29 cellular contexts compared by ENCODE assay signal in the genomic region with DNA sequence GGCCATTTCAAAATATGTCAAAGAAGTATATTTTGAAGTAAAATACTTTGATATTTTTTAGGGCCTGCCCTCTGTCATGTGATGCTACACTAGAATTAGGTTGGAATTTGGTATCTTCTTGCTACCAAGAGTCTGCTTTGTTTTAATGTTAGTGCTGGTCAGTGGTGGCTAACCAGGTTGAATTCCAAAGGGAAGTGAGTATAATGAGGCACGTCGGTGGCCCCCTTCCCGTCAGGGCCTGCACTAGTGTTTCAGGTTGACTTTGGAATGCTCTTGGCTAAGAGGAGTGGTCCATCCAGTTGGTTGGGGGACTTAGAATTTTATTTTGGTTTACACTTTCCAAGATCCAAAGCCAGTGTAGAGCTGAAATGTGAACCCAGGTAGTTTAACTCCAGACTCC.
"Had no signal": no experiment of that assay in that cellular context is flagged by ENCODE, and none has a peak within 500 bp of the region (broad histone marks: within the 10 kb centered on the region; RNA-seq: fewer than 3 reads in every experiment).

No MANE protein-coding gene starts in this region.

- H3K9ac ChIP-seq: parathyroid adenoma had no signal

- H3K27ac ChIP-seq: ovary, parathyroid adenoma, psoas muscle, skin epidermis, spleen, suprapubic skin, testis, tibial artery, transverse colon, upper lobe of right lung, uterus had no signal

- H3K36me3 ChIP-seq: ovary, spleen, suprapubic skin, tibial artery, transverse colon, upper lobe of right lung, uterus had no signal

- DNase-seq: naive thymus-derived CD8-positive, alpha-beta T cell; nephron progenitor cell; occipital lobe; ovary; posterior cingulate gyrus; psoas muscle; right cardiac atrium; spleen; stimulated activated CD4-positive, alpha-beta T cell treated with anti-CD3 and anti-CD28 coated beads, Interleukin-12 subunit alpha, Interleukin-12 subunit beta, amount 100 ng/mL, for 4 hours; stimulated activated CD4-positive, alpha-beta T cell treated with anti-CD3 and anti-CD28 coated beads, Interleukin-1b, Interleukin-23, amount 100 ng/mL, for 48 hours; stimulated activated CD4-positive, alpha-beta T cell treated with anti-CD3 and anti-CD28 coated beads, Interleukin-4, amount 100 ng/mL, for 1 hour; stimulated activated CD4-positive, alpha-beta T cell treated with anti-CD3 and anti-CD28 coated beads, Interleukin-4, amount 100 ng/mL, for 4 hours; stimulated activated CD8-positive, alpha-beta memory T cell treated with anti-CD3 and anti-CD28 coated beads, Interleukin-4, amount 100 ng/mL, for 48 hours; stimulated activated naive CD4-positive, alpha-beta T cell; stimulated activated naive CD8-positive, alpha-beta T cell treated with anti-CD3 and anti-CD28 coated beads, Interleukin-15, amount 100 ng/mL, for 72 hours; stimulated activated naive CD8-positive, alpha-beta T cell treated with anti-CD3 and anti-CD28 coated beads, Interleukin-15, Interleukin-2, amounts not matched to agents 100 U/mL and 50 U/mL, for 24 hours; substantia nigra; tibial artery; transverse colon; upper lobe of right lung; uterus had no signal

- H3K4me3 ChIP-seq: ovary, psoas muscle, skin epidermis, smooth muscle cell, spleen, suprapubic skin, tibial artery, transverse colon, upper lobe of right lung, uterus had no signal

- H3K79me2 ChIP-seq: parathyroid adenoma had no signal

- H3K9me3 ChIP-seq: ovary, psoas muscle, suprapubic skin, testis, tibial artery, transverse colon, upper lobe of right lung, uterus had no signal

- ATAC-seq: naive thymus-derived CD8-positive, alpha-beta T cell; natural killer cell treated with Interleukin-12 subunit alpha and Interleukin-12 subunit beta and Interleukin-15 and Interleukin-18, amount 100 ng/mL, for 72 hours; psoas muscle; right cardiac atrium; sciatic nerve; stimulated activated memory B cell treated with anti-CD40 and anti-IgM and Interleukin-4, amounts not matched to agents 10 μg/mL and 1 μg/mL and 100 μg/mL, for 72 hours; stimulated activated naive CD8-positive, alpha-beta T cell treated with anti-CD3 and anti-CD28 coated beads, Interleukin-15, amount 100 ng/mL, for 72 hours; stimulated activated naive CD8-positive, alpha-beta T cell treated with anti-CD3 and anti-CD28 coated beads, Interleukin-15, Interleukin-2, amounts not matched to agents 100 U/mL and 50 U/mL, for 24 hours; upper lobe of right lung had no signal

- H3K27me3 ChIP-seq: ovary, spleen, suprapubic skin, testis, tibial artery, transverse colon, upper lobe of right lung, uterus had no signal

- H3K4me1 ChIP-seq: parathyroid adenoma, psoas muscle, spleen, suprapubic skin, testis, tibial artery, upper lobe of right lung, uterus had no signal

- H3K4me2 ChIP-seq: smooth muscle cell had no signal
